In genomic region chr2:25957743-25958142, GRCh38 we compare ENCODE assay signal across 17 cellular contexts. TPM values are rescaled to one million over a fixed set of nuclear protein-coding genes. Genes with fewer than 3 reads are reported as not detected.
DNase-seq lines count a peak whose midpoint lies in the region; ATAC-seq, FAIRE-seq and TF ChIP-seq lines count a peak whose summit lies in the region.
"Had no signal": no experiment of that assay in that cellular context is flagged by ENCODE, and none has a peak within 500 bp of the region (broad histone marks: within the 10 kb centered on the region; RNA-seq: fewer than 3 reads in every experiment).

No MANE protein-coding gene starts in this region.

- in situ Hi-C loops in Caki2 (cut with HindIII; ENCODE audit: low pct_unique_long_range_greater_than_20kb, low sequenced_read_pairs) = no loop called here

- no peak overlapping the region for H2AFZ ChIP-seq in OCI-LY7 (ENCODE audit: low read length)
- H2AFZ ChIP-seq: GM23338 had no signal

- H3K27me3 Mint-ChIP-seq in activated CD4-positive, alpha-beta memory T cell treated with anti-CD3 and anti-CD28 coated beads for 36 hours = no peaks in the 10 kb centered on the region
- H3K27me3 Mint-ChIP-seq: CD4-positive, CD25-positive, alpha-beta regulatory T cell; IgD-negative memory B cell had no signal

- no peaks in the 10 kb centered on the region for H3K36me3 ChIP-seq in OCI-LY7 (ENCODE audit: insufficient read depth, low read length)

- no peaks in the 10 kb centered on the region for H3K36me3 Mint-ChIP-seq in activated CD4-positive, alpha-beta memory T cell treated with anti-CD3 and anti-CD28 coated beads for 36 hours
- H3K36me3 Mint-ChIP-seq: CD4-positive, CD25-positive, alpha-beta regulatory T cell had no signal

- no TSS peak for BruUV-seq in OCI-LY7 (replicated peaks; lab: Mats Ljungman, UMichigan)

- no peaks in the 10 kb centered on the region for H3K9me3 Mint-ChIP-seq in activated CD4-positive, alpha-beta memory T cell treated with anti-CD3 and anti-CD28 coated beads for 36 hours
- H3K9me3 Mint-ChIP-seq: CD4-positive, CD25-positive, alpha-beta regulatory T cell; GM23338; IgD-negative memory B cell had no signal

- CTCF ChIA-PET in activated CD4-positive, alpha-beta memory T cell treated with anti-CD3 and anti-CD28 coated beads for 36 hours (lab: Charles Lee) = interaction anchor here (0.6 to 1.0 kb wide), 2 partner anchors 9 to 243 kb away, joined by 3 to 7 read pairs; no protein-coding TSS in a partner anchor
- CTCF ChIA-PET in OCI-LY7 (lab: Charles Lee; ENCODE audit: unreplicated experiment) = no interaction called here

- no peaks in the 10 kb centered on the region for H3K9me3 ChIP-seq in OCI-LY7 (ENCODE audit: low read length)
- H3K9me3 ChIP-seq: BLaER1 had no signal

- POLR2A ChIA-PET in activated CD4-positive, alpha-beta memory T cell treated with anti-CD3 and anti-CD28 coated beads for 36 hours (lab: Charles Lee) = no interaction called here
- POLR2A ChIA-PET in OCI-LY7 (lab: Charles Lee) = no interaction called here

- no peak overlapping the region for H3K4me2 ChIP-seq in OCI-LY7 (ENCODE audit: low read length)
- H3K4me2 ChIP-seq: BLaER1, GM23338 had no signal

- peaks cover 10% of the 10 kb centered on the region for H3K4me1 ChIP-seq in OCI-LY7 (ENCODE audit: insufficient read depth, low read length, poor library complexity, severe bottlenecking)

- peak; percentile 18 for FAIRE-seq in RCC 7860 (lab: Jason Lieb, UNC)
- FAIRE-seq: A204.1, GM12878, GM18507 had no signal

- no peaks in the 10 kb centered on the region for H3K79me2 ChIP-seq in OCI-LY7 (ENCODE audit: insufficient read depth, low read depth, low read length)

- intact Hi-C loops in posterior vena cava (cut with DNase I) = loop anchor here (10.0 kb wide), 1 partner anchor 187 kb away; no protein-coding TSS in a partner anchor
- intact Hi-C loops in activated CD4-positive, alpha-beta memory T cell treated with anti-CD3 and anti-CD28 coated beads for 36 hours (cut with micrococcal nuclease) = loop anchor here (10.0 kb wide), 1 partner anchor 103 kb away; no protein-coding TSS in a partner anchor
- intact Hi-C loops in OCI-LY7 (cut with micrococcal nuclease; ENCODE audit: unreplicated experiment) = no loop called here

- H4K20me1 ChIP-seq in OCI-LY7 (ENCODE audit: insufficient read depth, low read length) = no peaks in the 10 kb centered on the region

- no peak overlapping the region for H3K4me3 ChIP-seq in OCI-LY7 (ENCODE audit: low read depth, low read length, poor library complexity, severe bottlenecking)
- H3K4me3 ChIP-seq: BLaER1, GM12878, GM23338 had no signal

- no peak overlapping the region for H3K27ac ChIP-seq in OCI-LY7 (ENCODE audit: low read depth, low read length, poor library complexity, severe bottlenecking)
- H3K27ac ChIP-seq: BLaER1 had no signal

- ATAC-seq in esophagus mucosa = peak; percentile 21
- ATAC-seq: GM12878, GM23338 had no signal

- H3K9me2 ChIP-seq in OCI-LY7 (ENCODE audit: insufficient read depth, low read length) = no peaks in the 10 kb centered on the region

- peak; percentile 40 for DNase-seq in Caki2 (ENCODE audit: low read depth)
- DNase-seq in RCC 7860 (ENCODE audit: low spot score) = peak; percentile 77
- DNase-seq in posterior vena cava (ENCODE audit: low spot score) = peak; percentile 40
- no peak for DNase-seq in activated CD4-positive, alpha-beta memory T cell treated with anti-CD3 and anti-CD28 coated beads for 36 hours
- no peak for DNase-seq in AG08396 (ENCODE audit: low spot score)
- no peak for DNase-seq in OCI-LY7 (ENCODE audit: low spot score)
- DNase-seq: AML-193; CD4-positive, CD25-positive, alpha-beta regulatory T cell; DMS79; H7 had no signal

- H3K4me1 Mint-ChIP-seq in activated CD4-positive, alpha-beta memory T cell treated with anti-CD3 and anti-CD28 coated beads for 36 hours (ENCODE audit: low read depth) = peaks cover 9% of the 10 kb centered on the region

- no peak for TF ChIP-seq CTCF in OCI-LY7 (conservative IDR thresholded peaks at IDR 0.05; ENCODE audit: low read length)

- H3K27ac Mint-ChIP-seq in activated CD4-positive, alpha-beta memory T cell treated with anti-CD3 and anti-CD28 coated beads for 36 hours = no peak overlapping the region
- H3K27ac Mint-ChIP-seq: CD4-positive, CD25-positive, alpha-beta regulatory T cell; GM23338; IgD-negative memory B cell had no signal

- H3K4me3 Mint-ChIP-seq in activated CD4-positive, alpha-beta memory T cell treated with anti-CD3 and anti-CD28 coated beads for 36 hours = no peak overlapping the region
- H3K4me3 Mint-ChIP-seq: CD4-positive, CD25-positive, alpha-beta regulatory T cell; GM23338; IgD-negative memory B cell had no signal

RNA-seq across cellular contexts. Expression of gene KIF3C, which starts 24.6 kb away (rescaled TPM):
- 10.7 and 15.7 TPM in 2 replicates for total RNA-seq in Caki2 (2014; rRNA removed; shearing (Covaris generic); ENCODE audit: low replicate concordance)
- total RNA-seq in esophagus mucosa (3.0 TPM), posterior vena cava (10 to 100 TPM in 1 of 2 donors, 1 to 10 TPM in 1; 3.9 to 10.9 TPM), OCI-LY7 (2022) (10.5 and 11.4 TPM in 2 replicates)
- 1 to 10 TPM; 5.3 to 5.4 TPM for total RNA-seq in activated CD4-positive, alpha-beta memory T cell treated with anti-CD3 and anti-CD28 coated beads for 36 hours
- total RNA-seq in OCI-LY7 (2014; rRNA removed; shearing (Covaris generic)) = 3.8 and 4.0 TPM in 2 replicates

Comparison
In these comparisons a context has a peak if more than half of its experiments do, and no peak if none do; other contexts are left out.
1. DNase-seq: peak in Caki2 (single experiment), RCC 7860 (single experiment) and posterior vena cava (single experiment); none in activated CD4-positive, alpha-beta memory T cell treated with anti-CD3 and anti-CD28 coated beads for 36 hours (single experiment), AG08396 (single experiment) and OCI-LY7 (single experiment).